8 cellular contexts compared by ENCODE assay signal in the genomic region with DNA sequence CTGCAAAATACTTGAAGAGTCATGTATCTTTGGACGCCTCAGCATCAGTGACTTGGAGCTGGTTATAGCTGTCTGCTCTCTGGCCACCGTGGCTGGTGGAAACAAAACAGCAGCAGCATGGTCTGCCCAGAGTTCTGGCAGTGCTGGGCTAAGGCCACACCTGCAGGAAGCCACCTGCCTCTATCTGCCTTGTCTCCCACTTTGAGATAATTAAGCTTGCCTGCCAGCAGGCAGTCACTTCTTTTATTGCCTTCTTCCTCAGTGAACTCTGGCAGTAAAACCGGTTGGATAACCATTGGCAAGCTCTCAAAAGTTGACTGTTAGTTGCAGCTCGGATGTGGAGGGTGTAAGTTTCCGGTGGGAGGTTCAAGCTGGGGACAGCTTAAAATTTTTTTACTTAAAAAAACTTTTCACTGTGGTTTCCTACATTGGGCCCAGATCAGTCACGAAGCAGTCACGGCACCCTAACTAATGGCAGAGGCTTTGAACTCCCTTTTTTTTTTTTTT. TPM values are rescaled to one million over a fixed set of nuclear protein-coding genes. Genes with fewer than 3 reads are reported as not detected.
DNase-seq lines count a peak whose midpoint lies in the region; ATAC-seq and TF ChIP-seq lines count a peak whose summit lies in the region.

No MANE protein-coding gene starts in this region.

- peak overlapping the region; percentile 72 for H3K4me2 ChIP-seq in PC-3 (ENCODE audit: low read length)

- intact Hi-C loops in PC-3 (cut with micrococcal nuclease) (no loop called here), sciatic nerve (cut with DNase I) (no loop called here)
- intact Hi-C loops in activated T-helper 2 cell treated with anti-CD3 and anti-CD28 coated beads, Interferon-gamma antibody, Interleukin-2, Interleukin-4, amounts not matched to agents 10 μg/mL and 5 μg/mL and 100 μg/mL, durations not matched to agents 14 hours and 24 hours and 36 hours (cut with micrococcal nuclease) = loop anchor here (1.0 to 5.0 kb wide), 6 partner anchors 25 to 369 kb away; no protein-coding TSS in a partner anchor

- H3K4me1 Mint-ChIP-seq in activated T-helper 2 cell treated with anti-CD3 and anti-CD28 coated beads, Interferon-gamma antibody, Interleukin-2, Interleukin-4, amounts not matched to agents 10 μg/mL and 5 μg/mL and 100 μg/mL, durations not matched to agents 14 hours and 24 hours and 36 hours (ENCODE audit: low read depth) = peaks cover 65% of the 10 kb centered on the region

- H4K20me1 ChIP-seq in PC-3 (ENCODE audit: low read length) = no peaks in the 10 kb centered on the region

- POLR2A ChIA-PET in PC-3 (lab: Charles Lee; ENCODE audit: unreplicated experiment) = interaction anchor here (0.5 to 0.7 kb wide), 2 partner anchors 25 to 88 kb away, joined by 3 to 24 read pairs; no protein-coding TSS in a partner anchor

- H3K27ac ChIP-seq in PC-3 (ENCODE audit: low read length) = peak overlapping the region; percentile 63
- no peak overlapping the region for H3K27ac ChIP-seq in foreskin keratinocyte

- no peak overlapping the region for H2AFZ ChIP-seq in PC-3 (ENCODE audit: low read length)

- H3F3A ChIP-seq in PC-3 (ENCODE audit: low read length, unreplicated experiment) = peaks cover 6% of the 10 kb centered on the region

- CTCF ChIA-PET in PC-3 (lab: Charles Lee) = interaction anchor here (1.4 kb wide), 1 partner anchor 18 kb away, joined by 8 read pairs; no protein-coding TSS in a partner anchor

- peak overlapping the region; percentile 85 for H3K27ac Mint-ChIP-seq in activated T-helper 2 cell treated with anti-CD3 and anti-CD28 coated beads, Interferon-gamma antibody, Interleukin-2, Interleukin-4, amounts not matched to agents 10 μg/mL and 5 μg/mL and 100 μg/mL, durations not matched to agents 14 hours and 24 hours and 36 hours

- peak overlapping the region; percentile 57 for H3K4me3 Mint-ChIP-seq in activated T-helper 2 cell treated with anti-CD3 and anti-CD28 coated beads, Interferon-gamma antibody, Interleukin-2, Interleukin-4, amounts not matched to agents 10 μg/mL and 5 μg/mL and 100 μg/mL, durations not matched to agents 14 hours and 24 hours and 36 hours (ENCODE audit: low read depth)

- H3K9ac ChIP-seq in PC-3 (ENCODE audit: low read length) = no peak overlapping the region

- peaks cover 48% of the 10 kb centered on the region for H3K36me3 Mint-ChIP-seq in activated T-helper 2 cell treated with anti-CD3 and anti-CD28 coated beads, Interferon-gamma antibody, Interleukin-2, Interleukin-4, amounts not matched to agents 10 μg/mL and 5 μg/mL and 100 μg/mL, durations not matched to agents 14 hours and 24 hours and 36 hours (ENCODE audit: low read depth)

- no peak for TF ChIP-seq CTCF in PC-3 (conservative IDR thresholded peaks at IDR 0.05; ENCODE audit: low read depth, low read length)
- no peak for TF ChIP-seq CTCF in foreskin keratinocyte (conservative IDR thresholded peaks at IDR 0.05)

- peaks cover 5% of the 10 kb centered on the region for H3K9me3 Mint-ChIP-seq in activated T-helper 2 cell treated with anti-CD3 and anti-CD28 coated beads, Interferon-gamma antibody, Interleukin-2, Interleukin-4, amounts not matched to agents 10 μg/mL and 5 μg/mL and 100 μg/mL, durations not matched to agents 14 hours and 24 hours and 36 hours

- no peaks in the 10 kb centered on the region for H3K27me3 ChIP-seq in PC-3 (ENCODE audit: low read length)
- no peaks in the 10 kb centered on the region for H3K27me3 ChIP-seq in foreskin keratinocyte

- ATAC-seq in GM18873 (IDR thresholded peaks at IDR 0.05; ENCODE audit: low FRiP score, unreplicated experiment) (peak; percentile 44), HG03159 (IDR thresholded peaks at IDR 0.05; ENCODE audit: unreplicated experiment) (peak; percentile 51), PC-3 (peak; percentile 55), foreskin keratinocyte (peak; percentile 50), sciatic nerve (peak; percentile 55)

- no TSS peak for BruUV-seq in PC-3 (replicated peaks; lab: Mats Ljungman, UMichigan)

- H3K27me3 Mint-ChIP-seq in activated T-helper 2 cell treated with anti-CD3 and anti-CD28 coated beads, Interferon-gamma antibody, Interleukin-2, Interleukin-4, amounts not matched to agents 10 μg/mL and 5 μg/mL and 100 μg/mL, durations not matched to agents 14 hours and 24 hours and 36 hours (ENCODE audit: low read depth) = no peaks in the 10 kb centered on the region

- DNase-seq in AG08395 (ENCODE audit: low spot score) (peak; percentile 88), PC-3 (peak; percentile 97), foreskin keratinocyte (peak; percentile 69 to 79), sciatic nerve (ENCODE audit: low spot score) (no peak), HK-2 (ENCODE audit: unreplicated experiment) (no peak)
- peak; percentile 69 for DNase-seq in activated T-helper 2 cell treated with anti-CD3 and anti-CD28 coated beads, Interferon-gamma antibody, Interleukin-2, Interleukin-4, amounts not matched to agents 10 μg/mL and 5 μg/mL and 100 μg/mL, durations not matched to agents 14 hours and 24 hours and 36 hours (ENCODE audit: low spot score)

- no peaks in the 10 kb centered on the region for H3K9me3 ChIP-seq in PC-3 (ENCODE audit: low read length)

- H3K4me3 ChIP-seq in PC-3 (ENCODE audit: low read length) = peak overlapping the region; percentile 41

- no peaks in the 10 kb centered on the region for H3K36me3 ChIP-seq in PC-3 (ENCODE audit: low read depth, low read length)

- peaks cover 50% of the 10 kb centered on the region for H3K4me1 ChIP-seq in PC-3 (ENCODE audit: insufficient read depth, low read length)
- H3K4me1 ChIP-seq in foreskin keratinocyte = peaks cover 36% of the 10 kb centered on the region

- peaks cover 49% of the 10 kb centered on the region for H3K79me2 ChIP-seq in PC-3 (ENCODE audit: low read length)

- no peaks in the 10 kb centered on the region for H3K9me2 ChIP-seq in PC-3 (replicated peaks; ENCODE audit: low read length)

RNA-seq across cellular contexts. Expression of a gene that starts 4.9 kb away (rescaled TPM):
- total RNA-seq in PC-3 (2014; rRNA removed) = 11.3 and 15.6 TPM in 2 replicates
- 24.5 and 25.7 TPM in 2 replicates for total RNA-seq in activated T-helper 2 cell treated with anti-CD3 and anti-CD28 coated beads, Interferon-gamma antibody, Interleukin-2, Interleukin-4, amounts not matched to agents 10 μg/mL and 5 μg/mL and 100 μg/mL, durations not matched to agents 14 hours and 24 hours and 36 hours
- total RNA-seq in foreskin keratinocyte = 18.9 and 20.3 TPM in 2 replicates
- 19.1 and 22.6 TPM in 2 replicates for polyA plus RNA-seq in foreskin keratinocyte
- total RNA-seq in sciatic nerve = 20.4 TPM

RNA-seq across cellular contexts. Expression of a gene that starts 24.7 kb away (rescaled TPM):
- total RNA-seq in PC-3 (2014; rRNA removed) (40.5 and 45.0 TPM in 2 replicates), foreskin keratinocyte (34.0 and 34.6 TPM in 2 replicates), sciatic nerve (69.4 TPM)
- 40.9 and 44.7 TPM in 2 replicates for total RNA-seq in activated T-helper 2 cell treated with anti-CD3 and anti-CD28 coated beads, Interferon-gamma antibody, Interleukin-2, Interleukin-4, amounts not matched to agents 10 μg/mL and 5 μg/mL and 100 μg/mL, durations not matched to agents 14 hours and 24 hours and 36 hours
- 10.5 and 12.2 TPM in 2 replicates for polyA plus RNA-seq in foreskin keratinocyte

Comparison
In these comparisons a context has a peak if more than half of its experiments do, and no peak if none do; other contexts are left out.
1. DNase-seq: peak in AG08395 (single experiment), PC-3 (single experiment), activated T-helper 2 cell treated with anti-CD3 and anti-CD28 coated beads, Interferon-gamma antibody, Interleukin-2, Interleukin-4, amounts not matched to agents 10 μg/mL and 5 μg/mL and 100 μg/mL, durations not matched to agents 14 hours and 24 hours and 36 hours (single experiment) and foreskin keratinocyte (2 of 2); none in sciatic nerve (single experiment) and HK-2 (single experiment).
2. Peak in every context shown above with its lines, with median percentiles within 50 percentile points of each other: ATAC-seq.